14 cellular contexts compared by ENCODE assay signal in the genomic region with DNA sequence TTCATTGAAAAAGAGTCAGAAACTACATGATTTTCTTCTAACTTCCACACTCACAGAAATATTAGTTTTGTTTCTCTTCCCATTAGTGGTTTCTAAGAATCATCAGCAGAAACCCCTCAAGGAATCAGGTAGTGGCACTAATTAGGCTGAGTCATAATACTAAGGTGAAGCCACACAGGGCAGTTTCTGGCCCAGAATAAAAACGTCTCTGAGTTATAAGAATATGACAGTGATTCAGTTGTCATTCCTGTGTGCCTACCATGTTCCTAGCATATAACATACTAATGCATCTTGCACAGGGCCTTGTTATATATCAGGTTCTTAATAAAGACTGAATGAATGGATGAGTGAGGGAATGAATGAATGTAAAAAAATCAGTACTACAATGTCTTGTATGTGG.
DNase-seq lines count a peak whose midpoint lies in the region; ATAC-seq and TF ChIP-seq lines count a peak whose summit lies in the region.
"Had no signal": no experiment of that assay in that cellular context is flagged by ENCODE, and none has a peak within 500 bp of the region (broad histone marks: within the 10 kb centered on the region; RNA-seq: fewer than 3 reads in every experiment).

No MANE protein-coding gene starts in this region.

- H3K4me1 ChIP-seq in MM.1S (ENCODE audit: low read length) (peaks cover 50% of the 10 kb centered on the region), esophagus squamous epithelium (no peaks in the 10 kb centered on the region)
- H3K4me1 ChIP-seq: thyroid gland had no signal

- peak; percentile 68 for ATAC-seq in GM18511 (IDR thresholded peaks at IDR 0.05; ENCODE audit: unreplicated experiment)
- ATAC-seq in GM21360 (IDR thresholded peaks at IDR 0.05; ENCODE audit: unreplicated experiment), result peak; percentile 59
- peak; percentile 62 for ATAC-seq in HG02938 (IDR thresholded peaks at IDR 0.05; ENCODE audit: unreplicated experiment)
- ATAC-seq: activated T-cell treated with anti-CD3 and anti-CD28 coated beads, Interleukin-2, amount 50 U/mL, for 4 hours; CD8-positive, alpha-beta T cell had no signal

- H4K20me1 ChIP-seq in MM.1S (ENCODE audit: insufficient read depth, low read length), result no peaks in the 10 kb centered on the region

- H3K9ac ChIP-seq in MM.1S (ENCODE audit: low read length), result no peak overlapping the region

- H3K4me2 ChIP-seq in MM.1S (ENCODE audit: low read depth, low read length), result peak overlapping the region; percentile 8; the same call in 1 of the 2 replicates

- intact Hi-C loops in esophagus squamous epithelium (cut with DNase I), result no loop called here

- DNase-seq in MM.1S, result peak; percentile 39
- no peak for DNase-seq in central memory CD4-positive, alpha-beta T cell
- no peak for DNase-seq in substantia nigra (lab: John Stamatoyannopoulos, UW)
- no peak for DNase-seq in esophagus squamous epithelium (lab: John Stamatoyannopoulos, UW)
- DNase-seq in H7, result no peak
- DNase-seq: activated T-cell treated with anti-CD3 and anti-CD28 coated beads, Interleukin-2, amount 50 U/mL, for 4 hours; CD8-positive, alpha-beta T cell; HFFc6; MV-4-11; thyroid gland had no signal

- H3K79me2 ChIP-seq in MM.1S (ENCODE audit: low read length), result no peaks in the 10 kb centered on the region

- 8 to 50% methylated on average over 1 of the region's 1 CpG for WGBS in esophagus squamous epithelium, 2 donors

- peaks cover 21% of the 10 kb centered on the region for H3F3A ChIP-seq in MM.1S (ENCODE audit: insufficient read depth, low read length)

- no peak for TF ChIP-seq CTCF in MM.1S (IDR thresholded peaks at IDR 0.05; ENCODE audit: low read length)
- TF ChIP-seq CTCF in esophagus squamous epithelium (IDR thresholded peaks at IDR 0.05), result no peak

- H3K4me3 ChIP-seq in MM.1S (ENCODE audit: low read length) (no peak overlapping the region), esophagus squamous epithelium (no peak overlapping the region), H7 (ENCODE audit: insufficient read depth, low read depth, low read length) (no peak overlapping the region)
- H3K4me3 ChIP-seq: thyroid gland had no signal

- H3K36me3 ChIP-seq in MM.1S (replicated peaks; ENCODE audit: insufficient read depth, low read length) (no peaks in the 10 kb centered on the region), esophagus squamous epithelium (no peaks in the 10 kb centered on the region), H7 (replicated peaks; ENCODE audit: control insufficient read depth, insufficient read depth, low read length) (no peaks in the 10 kb centered on the region)
- H3K36me3 ChIP-seq: thyroid gland had no signal

- H3K9me3 ChIP-seq in MM.1S (replicated peaks; ENCODE audit: insufficient read depth, low read length) (no peaks in the 10 kb centered on the region), esophagus squamous epithelium (no peaks in the 10 kb centered on the region)
- H3K9me3 ChIP-seq: thyroid gland had no signal

- no peak for TF ChIP-seq POLR2A in esophagus squamous epithelium (IDR thresholded peaks at IDR 0.05)

- H3K9me2 ChIP-seq in MM.1S (replicated peaks; ENCODE audit: insufficient read depth, low read length), result no peaks in the 10 kb centered on the region

- H3K27me3 ChIP-seq in MM.1S (replicated peaks; ENCODE audit: insufficient read depth, low read length) (no peaks in the 10 kb centered on the region), esophagus squamous epithelium (no peaks in the 10 kb centered on the region), H7 (ENCODE audit: control insufficient read depth, insufficient read depth, low read length) (no peaks in the 10 kb centered on the region)
- H3K27me3 ChIP-seq: thyroid gland had no signal

- no peak overlapping the region for H2AFZ ChIP-seq in MM.1S (ENCODE audit: low read length)

- H3K27ac ChIP-seq in MM.1S (ENCODE audit: low read length), result peak overlapping the region; percentile 31; the same call in 1 of the 2 replicates
- H3K27ac ChIP-seq in substantia nigra (ENCODE audit: low read depth, low read length, poor library complexity, severe bottlenecking), result no peak overlapping the region
- H3K27ac ChIP-seq in esophagus squamous epithelium, result no peak overlapping the region
- H3K27ac ChIP-seq: epithelial cell of prostate, thyroid gland had no signal
